In the genomic region with DNA sequence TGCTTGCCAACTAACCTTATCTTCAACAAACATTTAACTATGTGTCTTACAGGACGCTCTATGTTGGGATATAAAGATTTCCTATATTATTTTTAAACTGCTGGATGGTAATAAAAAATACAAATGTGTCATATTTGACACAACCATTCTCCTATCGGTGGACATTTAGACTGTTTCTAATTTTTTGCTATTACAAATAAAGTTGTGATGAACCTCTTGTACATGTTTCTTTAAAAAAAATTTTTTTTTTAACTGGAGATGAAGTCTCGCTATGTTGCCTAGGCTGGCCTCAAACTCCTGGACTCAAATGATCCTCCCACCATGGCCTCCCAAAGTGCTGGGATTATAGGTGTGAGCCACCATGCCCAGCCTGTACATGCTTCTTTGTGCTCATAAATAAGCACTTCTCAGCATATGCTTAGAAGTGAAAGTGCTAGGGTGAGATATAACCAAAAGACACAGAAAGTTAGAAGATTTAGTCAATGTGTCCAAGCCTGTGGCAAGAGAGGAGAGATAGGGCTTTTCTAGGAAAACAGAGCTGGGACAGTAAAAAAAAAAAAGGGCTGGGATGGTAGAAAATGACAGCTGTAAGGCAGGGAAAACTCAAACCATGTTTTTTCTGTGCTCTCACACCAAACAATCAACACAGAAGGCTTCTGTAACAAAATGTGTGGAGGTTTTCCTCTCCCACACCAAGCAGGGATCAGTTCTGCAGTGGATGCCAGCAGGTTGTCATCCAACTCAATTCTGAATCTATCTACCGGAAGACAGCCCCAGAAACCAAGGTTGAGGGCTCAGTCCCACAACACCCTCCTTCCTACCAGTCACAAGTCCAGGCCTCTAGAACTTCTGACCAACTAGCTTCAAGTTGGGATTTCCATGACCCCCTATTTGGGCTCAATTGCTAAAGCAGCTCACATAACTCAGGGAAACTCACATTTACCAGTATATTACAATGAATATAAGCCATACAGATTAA, we compare ENCODE assay signal across 9 cellular contexts.
DNase-seq lines count a peak whose midpoint lies in the region; ATAC-seq and TF ChIP-seq lines count a peak whose summit lies in the region.
"Had no signal": no experiment of that assay in that cellular context is flagged by ENCODE, and none has a peak within 500 bp of the region (broad histone marks: within the 10 kb centered on the region; RNA-seq: fewer than 3 reads in every experiment).

No MANE protein-coding gene starts in this region.

- H3K4me1 ChIP-seq in body of pancreas (peaks cover 18% of the 10 kb centered on the region), neutrophil (ENCODE audit: control insufficient read depth in 1 of 2, insufficient read depth in 1 of 2, low read depth in 1 of 2, low read length in 1 of 2) (peaks cover 19 to 29% of the 10 kb centered on the region in 2 experiments)

- intact Hi-C loops in body of pancreas (cut with DNase I) = no loop called here

- no peak for ATAC-seq in stimulated activated naive CD8-positive, alpha-beta T cell treated with anti-CD3 and anti-CD28 coated beads, Interleukin-15, amount 100 ng/mL, for 72 hours
- ATAC-seq in body of pancreas = no peak
- ATAC-seq in HG03520 (IDR thresholded peaks at IDR 0.05; ENCODE audit: unreplicated experiment) = no peak
- no peak for ATAC-seq in HG03108 (IDR thresholded peaks at IDR 0.05; ENCODE audit: unreplicated experiment)

- H3K4me3 ChIP-seq in body of pancreas (no peak overlapping the region), neutrophil (ENCODE audit: low read depth in 1 of 2, low read length in 1 of 2) (no peak overlapping the region)

- H3K27me3 Mint-ChIP-seq in stimulated activated naive CD8-positive, alpha-beta T cell treated with anti-CD3 and anti-CD28 coated beads, Interleukin-15, Interleukin-2, amounts not matched to agents 100 ng/mL and 50 ng/mL, for 24 hours = no peaks in the 10 kb centered on the region
- H3K27me3 Mint-ChIP-seq in stimulated activated naive CD8-positive, alpha-beta T cell treated with anti-CD3 and anti-CD28 coated beads, Interleukin-15, amount 100 ng/mL, for 72 hours = no peaks in the 10 kb centered on the region

- H3K36me3 Mint-ChIP-seq in stimulated activated naive CD8-positive, alpha-beta T cell treated with anti-CD3 and anti-CD28 coated beads, Interleukin-15, Interleukin-2, amounts not matched to agents 100 ng/mL and 50 ng/mL, for 24 hours (ENCODE audit: low read depth) = peaks cover 11% of the 10 kb centered on the region

- H3K9me3 Mint-ChIP-seq in stimulated activated naive CD8-positive, alpha-beta T cell treated with anti-CD3 and anti-CD28 coated beads, Interleukin-15, Interleukin-2, amounts not matched to agents 100 ng/mL and 50 ng/mL, for 24 hours = no peaks in the 10 kb centered on the region
- H3K9me3 Mint-ChIP-seq in stimulated activated naive CD8-positive, alpha-beta T cell treated with anti-CD3 and anti-CD28 coated beads, Interleukin-15, amount 100 ng/mL, for 72 hours = no peaks in the 10 kb centered on the region

- H3K27me3 ChIP-seq in body of pancreas (no peaks in the 10 kb centered on the region), neutrophil (no peaks in the 10 kb centered on the region)

- H3K4me1 Mint-ChIP-seq in stimulated activated naive CD8-positive, alpha-beta T cell treated with anti-CD3 and anti-CD28 coated beads, Interleukin-15, Interleukin-2, amounts not matched to agents 100 ng/mL and 50 ng/mL, for 24 hours (ENCODE audit: low read depth) = peaks cover 55% of the 10 kb centered on the region
- peaks cover 47% of the 10 kb centered on the region for H3K4me1 Mint-ChIP-seq in stimulated activated naive CD8-positive, alpha-beta T cell treated with anti-CD3 and anti-CD28 coated beads, Interleukin-15, amount 100 ng/mL, for 72 hours

- no peak for TF ChIP-seq POLR2A in body of pancreas (IDR thresholded peaks at IDR 0.05)

- no peak for DNase-seq in stimulated activated naive CD8-positive, alpha-beta T cell treated with anti-CD3 and anti-CD28 coated beads, Interleukin-15, amount 100 ng/mL, for 72 hours
- DNase-seq in body of pancreas (no peak), AG08396 (ENCODE audit: low spot score) (no peak), RKO (ENCODE audit: low spot score) (no peak)
- DNase-seq: NCI-H446 treated with DMSO at 0.1 percent for 48 hours had no signal

- H3K27ac Mint-ChIP-seq in stimulated activated naive CD8-positive, alpha-beta T cell treated with anti-CD3 and anti-CD28 coated beads, Interleukin-15, Interleukin-2, amounts not matched to agents 100 ng/mL and 50 ng/mL, for 24 hours = peak overlapping the region; percentile 17
- no peak overlapping the region for H3K27ac Mint-ChIP-seq in stimulated activated naive CD8-positive, alpha-beta T cell treated with anti-CD3 and anti-CD28 coated beads, Interleukin-15, amount 100 ng/mL, for 72 hours

- H3K9me3 ChIP-seq in body of pancreas (no peaks in the 10 kb centered on the region), neutrophil (no peaks in the 10 kb centered on the region)

- H3K27ac ChIP-seq in body of pancreas = peak overlapping the region in 3 of 4 donors; percentile 10 to 49 (median 25)
- H3K27ac ChIP-seq in neutrophil = peak overlapping the region; percentile 53

- H3K36me3 ChIP-seq in body of pancreas (replicated peaks in 1 of 2; ENCODE audit: insufficient read depth in 1 of 2, low read depth in 2 of 2) = no peaks in the 10 kb centered on the region
- no peaks in the 10 kb centered on the region for H3K36me3 ChIP-seq in neutrophil

- H3K4me3 Mint-ChIP-seq in stimulated activated naive CD8-positive, alpha-beta T cell treated with anti-CD3 and anti-CD28 coated beads, Interleukin-15, Interleukin-2, amounts not matched to agents 100 ng/mL and 50 ng/mL, for 24 hours = no peak overlapping the region
- no peak overlapping the region for H3K4me3 Mint-ChIP-seq in stimulated activated naive CD8-positive, alpha-beta T cell treated with anti-CD3 and anti-CD28 coated beads, Interleukin-15, amount 100 ng/mL, for 72 hours

- 46 to 56% methylated on average over 4 of the region's 4 CpGs for WGBS in body of pancreas, 2 donors

- TF ChIP-seq CTCF in body of pancreas (IDR thresholded peaks at IDR 0.05) (no peak), neutrophil (IDR thresholded peaks at IDR 0.05) (no peak)
